ENCODE assay signal across 16 cellular contexts in the genomic region with DNA sequence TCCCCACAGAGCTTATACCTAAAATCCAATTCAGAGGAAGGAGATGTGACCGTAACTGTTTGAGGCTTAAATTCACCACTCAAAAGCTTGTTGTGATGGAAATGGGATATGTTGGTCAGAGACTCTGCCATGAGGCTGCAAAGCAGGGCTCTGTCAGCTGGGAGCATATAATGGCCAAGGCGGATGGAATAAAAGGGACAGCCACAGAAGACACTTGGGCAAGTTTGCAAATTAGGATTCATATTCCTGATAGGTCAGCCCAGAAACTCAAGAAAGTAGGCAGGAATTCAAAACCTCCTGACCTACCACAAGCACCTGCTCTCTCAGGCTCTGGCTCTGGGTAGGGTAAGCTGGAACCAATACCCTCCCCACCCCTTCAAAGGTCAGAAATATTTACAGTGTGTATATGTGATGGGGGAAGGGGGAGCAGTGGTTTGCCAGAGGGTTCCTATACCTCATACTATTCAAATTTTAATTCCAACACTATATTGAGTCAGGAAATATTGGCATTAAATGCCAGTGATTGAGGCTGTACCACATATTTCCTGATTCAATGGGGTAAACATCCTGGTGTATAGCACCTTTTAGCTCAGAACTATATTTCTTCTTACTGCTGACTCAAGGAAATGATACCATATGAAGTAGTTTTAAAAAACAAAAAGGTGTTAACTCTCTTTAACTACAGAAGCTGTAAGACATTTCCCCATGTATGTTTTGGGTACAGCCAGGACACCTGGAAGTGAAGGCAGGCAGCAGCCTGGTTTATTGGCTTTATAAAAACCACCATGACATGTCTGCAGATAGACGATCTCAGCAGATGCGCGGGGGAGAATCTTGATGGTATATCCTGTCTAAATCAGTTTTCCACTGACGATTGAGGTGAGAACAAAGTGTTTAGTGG. TPM values are rescaled to one million over a fixed set of nuclear protein-coding genes. Genes with fewer than 3 reads are reported as not detected.
DNase-seq lines count a peak whose midpoint lies in the region; ATAC-seq and TF ChIP-seq lines count a peak whose summit lies in the region.
"Had no signal": no experiment of that assay in that cellular context is flagged by ENCODE, and none has a peak within 500 bp of the region (broad histone marks: within the 10 kb centered on the region; RNA-seq: fewer than 3 reads in every experiment).

No MANE protein-coding gene starts in this region.

- H3K27me3 ChIP-seq in CD4-positive, alpha-beta T cell (ENCODE audit: control insufficient read depth, insufficient read depth, low read length): no peaks in the 10 kb centered on the region
- H3K27me3 ChIP-seq in Peyer's patch (no peaks in the 10 kb centered on the region), dorsolateral prefrontal cortex (no peaks in the 10 kb centered on the region)
- H3K27me3 ChIP-seq: heart left ventricle had no signal

- peaks cover 0 to 81% (median 0%) of the 10 kb centered on the region in 3 donors for H3K36me3 ChIP-seq in Peyer's patch

- TF ChIP-seq CTCF in CD4-positive, alpha-beta T cell (IDR thresholded peaks at IDR 0.05): no peak
- TF ChIP-seq CTCF in Peyer's patch (IDR thresholded peaks at IDR 0.05) (no peak), dorsolateral prefrontal cortex (IDR thresholded peaks at IDR 0.05 in 54 of 56, conservative IDR thresholded peaks at IDR 0.05 in 2 of 56; ENCODE audit: low read depth in 1 of 56, partially characterized antibody in 56 of 56) (no peak)

- peaks cover 92% of the 10 kb centered on the region for H3K36me3 Mint-ChIP-seq in CD4-positive, alpha-beta T cell (ENCODE audit: low read depth)
- H3K36me3 Mint-ChIP-seq in natural killer cell treated with Interleukin-12 subunit alpha and Interleukin-12 subunit beta and Interleukin-15 and Interleukin-18, amount 100 ng/mL, for 72 hours: peaks cover 22% of the 10 kb centered on the region

- H3K4me1 ChIP-seq in Peyer's patch: peaks cover 0 to 25% (median 3%) of the 10 kb centered on the region in 4 donors

- POLR2A ChIA-PET in CD4-positive, alpha-beta T cell (lab: Charles Lee): interaction anchor here (1.2 to 5.6 kb wide), 9 partner anchors 11 to 92 kb away, joined by 3 to 42 read pairs (median 8); partner anchors contain the start of genes CXCR6 and FYCO1

- H3K4me3 Mint-ChIP-seq in CD4-positive, alpha-beta T cell: peak overlapping the region; percentile 44
- peak overlapping the region; percentile 59 for H3K4me3 Mint-ChIP-seq in natural killer cell treated with Interleukin-12 subunit alpha and Interleukin-12 subunit beta and Interleukin-15 and Interleukin-18, amount 100 ng/mL, for 72 hours

- intact Hi-C loops in CD4-positive, alpha-beta T cell (cut with DNase I, micrococcal nuclease): loop anchor here (1.0 to 5.0 kb wide), 2 partner anchors 19 to 34 kb away; partner anchors contain the start of genes CXCR6 (in 2 of the 2) and FYCO1 (in 1 of the 2)
- intact Hi-C loops in dorsolateral prefrontal cortex (cut with DNase I): no loop called here

- H3K9me3 Mint-ChIP-seq in CD4-positive, alpha-beta T cell: no peaks in the 10 kb centered on the region
- no peaks in the 10 kb centered on the region for H3K9me3 Mint-ChIP-seq in natural killer cell treated with Interleukin-12 subunit alpha and Interleukin-12 subunit beta and Interleukin-15 and Interleukin-18, amount 100 ng/mL, for 72 hours

- no peaks in the 10 kb centered on the region for H3K9me3 ChIP-seq in CD4-positive, alpha-beta T cell (ENCODE audit: control insufficient read depth, low read length)
- H3K9me3 ChIP-seq in Peyer's patch: no peaks in the 10 kb centered on the region
- H3K9me3 ChIP-seq: heart left ventricle had no signal

- H3K4me3 ChIP-seq in Peyer's patch (no peak overlapping the region), dorsolateral prefrontal cortex (no peak overlapping the region)
- H3K4me3 ChIP-seq: heart left ventricle, PC-9 had no signal

- H3K27ac ChIP-seq in CD4-positive, alpha-beta T cell (ENCODE audit: low read depth, low read length): peak overlapping the region; percentile 44
- H3K27ac ChIP-seq in Peyer's patch: peak overlapping the region; percentile 26 to 62 (median 37)
- no peak overlapping the region for H3K27ac ChIP-seq in dorsolateral prefrontal cortex
- H3K27ac ChIP-seq: PC-9 had no signal

- H3K4me1 Mint-ChIP-seq in CD4-positive, alpha-beta T cell (ENCODE audit: low read depth): peaks cover 71% of the 10 kb centered on the region
- peaks cover 44 to 64% of the 10 kb centered on the region in 2 donors for H3K4me1 Mint-ChIP-seq in natural killer cell treated with Interleukin-12 subunit alpha and Interleukin-12 subunit beta and Interleukin-15 and Interleukin-18, amount 100 ng/mL, for 72 hours (ENCODE audit: low read depth in 2 of 2)

- no peak for TF ChIP-seq POLR2A in Peyer's patch (IDR thresholded peaks at IDR 0.05)

- CTCF ChIA-PET in CD4-positive, alpha-beta T cell (lab: Charles Lee): interaction anchor here (1.4 to 1.8 kb wide), 4 partner anchors 12 to 393 kb away, joined by 3 to 11 read pairs (median 5); no protein-coding TSS in a partner anchor

- ATAC-seq in CD4-positive, alpha-beta T cell (ENCODE audit: poor library complexity): peak; percentile 69
- peak in 1 of 2 donors; percentile 21 for ATAC-seq in natural killer cell treated with Interleukin-12 subunit alpha and Interleukin-12 subunit beta and Interleukin-15 and Interleukin-18, amount 100 ng/mL, for 72 hours
- ATAC-seq: heart left ventricle, left lobe of liver had no signal

- peak overlapping the region; percentile 73 for H3K27ac Mint-ChIP-seq in CD4-positive, alpha-beta T cell
- peak overlapping the region; percentile 61 for H3K27ac Mint-ChIP-seq in natural killer cell treated with Interleukin-12 subunit alpha and Interleukin-12 subunit beta and Interleukin-15 and Interleukin-18, amount 100 ng/mL, for 72 hours

- peak in 4 of 10 experiments; percentile 20 to 30 (median 26) for DNase-seq in CD4-positive, alpha-beta T cell
- DNase-seq in Peyer's patch: no peak
- peak; percentile 28 for DNase-seq in activated gamma-delta T cell treated with anti-CD3 and anti-CD28 coated beads, Interleukin-2, amount 50 U/mL, for 16 hours (ENCODE audit: low read depth)
- DNase-seq in natural killer cell treated with Interleukin-12 subunit alpha and Interleukin-12 subunit beta and Interleukin-15 and Interleukin-18, amount 100 ng/mL, for 72 hours (ENCODE audit: low spot score): no peak
- DNase-seq in midbrain (lab: John Stamatoyannopoulos, UW): no peak
- no peak for DNase-seq in HPDE6-E6E7 (ENCODE audit: extremely low spot score)
- no peak for DNase-seq in dorsolateral prefrontal cortex
- DNase-seq in hypothalamus (lab: John Stamatoyannopoulos, UW): no peak
- DNase-seq: AML-193, DMS79, heart left ventricle, NCI-H226, nucleus accumbens, PC-9 had no signal

- no peaks in the 10 kb centered on the region for H3K27me3 Mint-ChIP-seq in CD4-positive, alpha-beta T cell
- no peaks in the 10 kb centered on the region for H3K27me3 Mint-ChIP-seq in natural killer cell treated with Interleukin-12 subunit alpha and Interleukin-12 subunit beta and Interleukin-15 and Interleukin-18, amount 100 ng/mL, for 72 hours

RNA-seq across cellular contexts. Expression of gene FYCO1, which starts 19.2 kb away (rescaled TPM):
- total RNA-seq in CD4-positive, alpha-beta T cell: 10 to 100 TPM; 17.4 to 20.1 TPM
- 10 to 100 TPM; 35.8 to 51.2 (median 43.8) TPM for total RNA-seq in Peyer's patch
- total RNA-seq in natural killer cell treated with Interleukin-12 subunit alpha and Interleukin-12 subunit beta and Interleukin-15 and Interleukin-18, amount 100 ng/mL, for 72 hours: 10 to 100 TPM; 14.6 to 30.3 TPM
- 10 to 100 TPM in 110 of 120 experiments, 1 to 10 TPM in 10; 7.9 to 24.8 (median 13.3) TPM for total RNA-seq in dorsolateral prefrontal cortex

RNA-seq across cellular contexts. Expression of gene CXCR6, which starts 33.2 kb away (rescaled TPM):
- 1 to 10 TPM; 1.7 to 2.0 TPM for total RNA-seq in CD4-positive, alpha-beta T cell
- 1 to 10 TPM in 3 of 4 donors, not detected in 1; 1.7 to 3.6 (median 2.5) TPM for total RNA-seq in Peyer's patch
- total RNA-seq in natural killer cell treated with Interleukin-12 subunit alpha and Interleukin-12 subunit beta and Interleukin-15 and Interleukin-18, amount 100 ng/mL, for 72 hours: 1 to 10 TPM; 4.0 to 5.3 TPM
- 1 to 10 TPM in 1 of 120 experiments, under 1 TPM in 15, not detected in 104; 0.21 to 1.0 (median 0.45) TPM for total RNA-seq in dorsolateral prefrontal cortex
- total RNA-seq: H1, left lobe of liver had no signal

RNA-seq across cellular contexts. Expression of gene XCR1, which starts 50.8 kb away (rescaled TPM):
- under 1 TPM; 0.14 to 0.20 TPM for total RNA-seq in CD4-positive, alpha-beta T cell
- not detected for total RNA-seq in Peyer's patch
- not detected for total RNA-seq in natural killer cell treated with Interleukin-12 subunit alpha and Interleukin-12 subunit beta and Interleukin-15 and Interleukin-18, amount 100 ng/mL, for 72 hours
- total RNA-seq in dorsolateral prefrontal cortex: under 1 TPM in 2 of 120 experiments, not detected in 118; 0.08 to 0.15 TPM
- total RNA-seq: H1, left lobe of liver had no signal

Comparison
In these comparisons a context has a peak if more than half of its experiments do, and no peak if none do; other contexts are left out.
1. H3K27ac ChIP-seq: peak in CD4-positive, alpha-beta T cell (single experiment) and Peyer's patch (4 of 4); none in dorsolateral prefrontal cortex (0 of 59).
2. intact Hi-C loops: an anchor here in CD4-positive, alpha-beta T cell (1.0 to 5.0 kb wide); none called in dorsolateral prefrontal cortex.